14 cellular contexts compared by ENCODE assay signal in genomic region chr6:170308761-170309160, GRCh38. TPM values are rescaled to one million over a fixed set of nuclear protein-coding genes. Genes with fewer than 3 reads are reported as not detected.
DNase-seq lines count a peak whose midpoint lies in the region; ATAC-seq, FAIRE-seq and TF ChIP-seq lines count a peak whose summit lies in the region.
"Had no signal": no experiment of that assay in that cellular context is flagged by ENCODE, and none has a peak within 500 bp of the region (broad histone marks: within the 10 kb centered on the region; RNA-seq: fewer than 3 reads in every experiment).

No MANE protein-coding gene starts in this region.

- H3K36me3 ChIP-seq in OCI-LY7 (ENCODE audit: insufficient read depth, low read length) (peaks cover 18% of the 10 kb centered on the region; the same call in 1 of the 2 replicates), psoas muscle (ENCODE audit: insufficient read depth in 1 of 2, low read depth in 1 of 2) (peaks cover 0 to 10% of the 10 kb centered on the region in 2 donors)
- H3K36me3 ChIP-seq: pancreas, tibial artery had no signal

- H3K4me2 ChIP-seq in OCI-LY7 (ENCODE audit: low read length): peak overlapping the region; percentile 99

- peaks cover 30% of the 10 kb centered on the region for H3K4me1 ChIP-seq in OCI-LY7 (ENCODE audit: insufficient read depth, low read length, poor library complexity, severe bottlenecking)
- peaks cover 51% of the 10 kb centered on the region for H3K4me1 ChIP-seq in psoas muscle

- H3K27ac Mint-ChIP-seq in activated T-cell treated with anti-CD3 and anti-CD28 coated beads, Interleukin-2, amount 50 U/mL, for 24 hours: peak overlapping the region; percentile 70

- 90 to 96% (median 95%) methylated on average over 1 of the region's 1 CpG for WGBS in psoas muscle, 3 donors

- H3K9me3 Mint-ChIP-seq in activated T-cell treated with anti-CD3 and anti-CD28 coated beads, Interleukin-2, amount 50 U/mL, for 24 hours: no peaks in the 10 kb centered on the region

- H3K4me3 Mint-ChIP-seq in activated T-cell treated with anti-CD3 and anti-CD28 coated beads, Interleukin-2, amount 50 U/mL, for 24 hours: peak overlapping the region; percentile 95

- peak; percentile 33 for FAIRE-seq in colon (lab: Jason Lieb, UNC)
- FAIRE-seq: pancreas had no signal

- intact Hi-C loops in OCI-LY7 (cut with micrococcal nuclease; ENCODE audit: unreplicated experiment) (loop anchor here (10.0 kb wide), 1 partner anchor 246 kb away; the partner anchor contains the start of genes PSMB1 and TBP), psoas muscle (cut with DNase I) (loop anchor here in 1 of 2 donors (10.0 kb wide), 1 partner anchor 216 kb away; no protein-coding TSS in a partner anchor)

- H4K20me1 ChIP-seq in OCI-LY7 (ENCODE audit: insufficient read depth, low read length): peaks cover 28% of the 10 kb centered on the region; the same call in 1 of the 2 replicates

- peaks cover 67% of the 10 kb centered on the region for H3K79me2 ChIP-seq in OCI-LY7 (ENCODE audit: insufficient read depth, low read depth, low read length)

- no peak for DNase-seq in activated T-cell treated with anti-CD3 and anti-CD28 coated beads, Interleukin-2, amount 50 U/mL, for 24 hours
- DNase-seq in activated T-cell treated with anti-CD3 and anti-CD28 coated beads, Interleukin-2, amount 50 U/mL, for 1 hour: no peak
- DNase-seq in OCI-LY7 (ENCODE audit: low spot score) (no peak), psoas muscle (no peak), hippocampal formation (lab: John Stamatoyannopoulos, UW) (no peak), amygdala (lab: John Stamatoyannopoulos, UW) (no peak), NCI-H2107 treated with DMSO at 0.1 percent for 48 hours (lab: John Stamatoyannopoulos, UW; ENCODE audit: unreplicated experiment) (no peak)
- DNase-seq: activated CD4-positive, alpha-beta T cell treated with anti-CD3 and anti-CD28 coated beads for 48 hours; DMS53; esophagus squamous epithelium; left ventricle myocardium superior; pancreas; tibial artery had no signal

- CTCF ChIA-PET in OCI-LY7 (lab: Charles Lee; ENCODE audit: unreplicated experiment): no interaction called here

- peaks cover 4% of the 10 kb centered on the region for H3K27me3 Mint-ChIP-seq in activated T-cell treated with anti-CD3 and anti-CD28 coated beads, Interleukin-2, amount 50 U/mL, for 24 hours

- H3K9me3 ChIP-seq in OCI-LY7 (ENCODE audit: low read length) (no peaks in the 10 kb centered on the region), psoas muscle (no peaks in the 10 kb centered on the region)
- H3K9me3 ChIP-seq: esophagus squamous epithelium, pancreas, tibial artery had no signal

- peaks cover 60% of the 10 kb centered on the region for H3K4me1 Mint-ChIP-seq in activated T-cell treated with anti-CD3 and anti-CD28 coated beads, Interleukin-2, amount 50 U/mL, for 24 hours (ENCODE audit: low read depth)

- H3K4me3 ChIP-seq in OCI-LY7 (ENCODE audit: low read depth, low read length, poor library complexity, severe bottlenecking): peak overlapping the region; percentile 93
- peak overlapping the region; percentile 96 for H3K4me3 ChIP-seq in psoas muscle
- H3K4me3 ChIP-seq: pancreas had no signal

- peaks cover 45% of the 10 kb centered on the region for H3K36me3 Mint-ChIP-seq in activated T-cell treated with anti-CD3 and anti-CD28 coated beads, Interleukin-2, amount 50 U/mL, for 24 hours (ENCODE audit: low read depth)

- H3K27me3 ChIP-seq in psoas muscle (ENCODE audit: insufficient read depth in 3 of 3, low read length in 2 of 3): no peaks in the 10 kb centered on the region
- H3K27me3 ChIP-seq: esophagus squamous epithelium, pancreas, tibial artery had no signal

- H3K9me2 ChIP-seq in OCI-LY7 (ENCODE audit: insufficient read depth, low read length): no peaks in the 10 kb centered on the region

- TF ChIP-seq CTCF in OCI-LY7 (conservative IDR thresholded peaks at IDR 0.05; ENCODE audit: low read length) (no peak), psoas muscle (IDR thresholded peaks at IDR 0.05) (no peak)

- H3K27ac ChIP-seq in OCI-LY7 (ENCODE audit: low read depth, low read length, poor library complexity, severe bottlenecking): no peak overlapping the region
- H3K27ac ChIP-seq in psoas muscle: no peak overlapping the region
- H3K27ac ChIP-seq: pancreas, tibial artery had no signal

- no TSS peak for BruUV-seq in OCI-LY7 (replicated peaks; lab: Mats Ljungman, UMichigan)

- POLR2A ChIA-PET in OCI-LY7 (lab: Charles Lee): interaction anchor here (0.6 to 1.7 kb wide), 4 partner anchors 9 to 219 kb away, joined by 3 to 5 read pairs (median 3); no protein-coding TSS in a partner anchor

- H2AFZ ChIP-seq in OCI-LY7 (ENCODE audit: low read length): no peak overlapping the region

- ATAC-seq in psoas muscle: no peak
- ATAC-seq: left ventricle myocardium superior, pancreas had no signal

RNA-seq across cellular contexts. Expression of gene FAM120B, which starts 2.2 kb away (rescaled TPM):
- total RNA-seq in OCI-LY7 (2014; rRNA removed; shearing (Covaris generic)): 12.8 and 15.2 TPM in 2 replicates
- total RNA-seq in OCI-LY7 (2022) (32.9 and 34.8 TPM in 2 replicates), psoas muscle (10 to 100 TPM; 17.2 to 24.2 (median 23.7) TPM)
- polyA plus RNA-seq in psoas muscle: 10 to 100 TPM in 1 of 3 donors, 1 to 10 TPM in 2; 9.2 to 19.4 (median 9.4) TPM

RNA-seq across cellular contexts. Expression of gene DLL1, which starts 17.9 kb away (rescaled TPM):
- total RNA-seq in OCI-LY7 (2014; rRNA removed; shearing (Covaris generic)): 0.05 TPM in 1 of 2 replicates, not detected in the other
- 0.28 TPM in 1 of 2 replicates, not detected in the other for total RNA-seq in OCI-LY7 (2022)
- total RNA-seq in psoas muscle: 1 to 10 TPM; 2.9 to 5.3 (median 4.6) TPM
- polyA plus RNA-seq in psoas muscle: 1 to 10 TPM; 1.5 to 1.8 (median 1.6) TPM
